Comparison of ENCODE assay signal across 15 cellular contexts in genomic region chr4:47085661-47086060, GRCh38. TPM values are rescaled to one million over a fixed set of nuclear protein-coding genes. Genes with fewer than 3 reads are reported as not detected.
DNase-seq lines count a peak whose midpoint lies in the region; ATAC-seq and TF ChIP-seq lines count a peak whose summit lies in the region.
"Had no signal": no experiment of that assay in that cellular context is flagged by ENCODE, and none has a peak within 500 bp of the region (broad histone marks: within the 10 kb centered on the region; RNA-seq: fewer than 3 reads in every experiment).

No MANE protein-coding gene starts in this region.

- H3K4ac ChIP-seq in IMR-90 (ENCODE audit: low read depth, low read length): no peak overlapping the region; the same call in 1 of the 2 replicates

- TF ChIP-seq POLR2A in IMR-90 (IDR thresholded peaks at IDR 0.05; ENCODE audit: low read depth, low read length): no peak

- H2AK9ac ChIP-seq in IMR-90 (replicated peaks; ENCODE audit: low read depth, low read length, poor library complexity): no peak overlapping the region

- H3K79me2 ChIP-seq in GM23338 (replicated peaks; ENCODE audit: insufficient read depth): no peaks in the 10 kb centered on the region

- DNase-seq in IMR-90 (no peak), NCI-H524 (lab: John Stamatoyannopoulos, UW) (peak; percentile 10 to 66), SJCRH30 (peak; percentile 3 to 44), retina (peak; percentile 11), GM23338 (ENCODE audit: low spot score) (no peak), COLO668 (lab: John Stamatoyannopoulos, UW; ENCODE audit: unreplicated experiment) (no peak), NOMO-1 (lab: John Stamatoyannopoulos, UW; ENCODE audit: unreplicated experiment in 2 of 2) (no peak)
- DNase-seq: Caco-2; CD8-positive, alpha-beta T cell; DMS79 treated with DMSO at 0.1 percent for 48 hours; EL; GM23248; H7 had no signal

- H3K4me1 ChIP-seq in IMR-90 (ENCODE audit: control insufficient read depth, insufficient read depth, low read length): peaks cover 2% of the 10 kb centered on the region
- H3K4me1 ChIP-seq in SJCRH30: peaks cover 10% of the 10 kb centered on the region
- H3K4me1 ChIP-seq in GM23338 (ENCODE audit: insufficient read depth): no peaks in the 10 kb centered on the region
- H3K4me1 ChIP-seq: Caco-2 had no signal

- H3K27ac ChIP-seq in IMR-90 (ENCODE audit: insufficient read depth, low read length): no peak overlapping the region
- H3K27ac ChIP-seq in SJCRH30: no peak overlapping the region
- H3K27ac ChIP-seq in GM23338 (ENCODE audit: low read depth): no peak overlapping the region
- H3K27ac ChIP-seq: GM23248 had no signal

- no peak for ATAC-seq in IMR-90 (ENCODE audit: low read depth)
- no peak for ATAC-seq in GM23338
- ATAC-seq: CD8-positive, alpha-beta T cell had no signal

- H2BK15ac ChIP-seq in IMR-90 (ENCODE audit: low read depth, low read length): peak overlapping the region; percentile 51; the same call in 1 of the 3 replicates

- no peaks in the 10 kb centered on the region for H3K9me2 ChIP-seq in GM23338 (ENCODE audit: insufficient read depth)

- no CpG with 5 or more reads among the region's 2 CpGs for WGBS in IMR-90 (ENCODE audit: extremely low coverage in 2 of 2, insufficient read length in 1 of 2), 2 experiments

- H4K8ac ChIP-seq in IMR-90 (ENCODE audit: low read depth in 2 of 2, low read length in 2 of 2): peak overlapping the region in 1 of 2 experiments; percentile 10; a peak in 1 of 4 replicates

- H3K36me3 ChIP-seq in IMR-90 (ENCODE audit: control insufficient read depth, insufficient read depth, low read length) (no peaks in the 10 kb centered on the region), SJCRH30 (no peaks in the 10 kb centered on the region), GM23338 (ENCODE audit: insufficient read depth) (no peaks in the 10 kb centered on the region)

- H2AK5ac ChIP-seq in IMR-90 (ENCODE audit: low read depth, low read length): peak overlapping the region; percentile 40; the same call in 1 of the 2 replicates

- H3K9me3 Mint-ChIP-seq in GM23338: no peaks in the 10 kb centered on the region
- H3K9me3 Mint-ChIP-seq: CD14-positive monocyte; CD8-positive, alpha-beta T cell had no signal

- in situ Hi-C loops in IMR-90 (cut with MboI; ENCODE audit: low sequenced_read_pairs): no loop called here

- H2AFZ ChIP-seq in IMR-90 (replicated peaks; ENCODE audit: low read length, poor library complexity): peak overlapping the region; percentile 40
- H2AFZ ChIP-seq in GM23338: no peak overlapping the region
- H2AFZ ChIP-seq: GM23248 had no signal

- no TSS peak for BruUV-seq in IMR-90 (replicated peaks; lab: Mats Ljungman, UMichigan)

- 0 out of 2 replicates have a peak overlapping the region, but pooled peaks have one; percentile 2 for H3K23ac ChIP-seq in IMR-90 (ENCODE audit: low read depth, low read length)

- H3K56ac ChIP-seq in IMR-90 (ENCODE audit: extremely low read depth, insufficient read depth, low read length): 0 out of 2 replicates have a peak overlapping the region, but pooled peaks have one; percentile 12

- peaks cover 10% of the 10 kb centered on the region for H3K9me1 ChIP-seq in IMR-90 (ENCODE audit: insufficient read depth, low read length)

- H4K20me1 ChIP-seq in IMR-90 (ENCODE audit: insufficient read depth, low read length) (no peaks in the 10 kb centered on the region), GM23338 (replicated peaks; ENCODE audit: insufficient read depth) (no peaks in the 10 kb centered on the region)

- POLR2A ChIA-PET in IMR-90 (lab: Charles Lee; ENCODE audit: unreplicated experiment): no interaction called here

- intact Hi-C loops in IMR-90 (cut with micrococcal nuclease): no loop called here

- H2BK120ac ChIP-seq in IMR-90 (ENCODE audit: low read depth, low read length): peak overlapping the region; percentile 64

- dilution Hi-C loops in IMR-90 (cut with HindIII; ENCODE audit: low sequenced_read_pairs, unreplicated experiment): no loop called here

- peaks cover 4% of the 10 kb centered on the region; the same call in 1 of the 3 replicates for H3K4me1 Mint-ChIP-seq in GM23338
- H3K4me1 Mint-ChIP-seq: CD14-positive monocyte had no signal

- H3K27me3 ChIP-seq in IMR-90 (ENCODE audit: control insufficient read depth, insufficient read depth, low read length) (no peaks in the 10 kb centered on the region), SJCRH30 (no peaks in the 10 kb centered on the region), GM23338 (ENCODE audit: insufficient read depth) (no peaks in the 10 kb centered on the region)

- TF ChIP-seq RAD21 in IMR-90 (IDR thresholded peaks at IDR 0.05; ENCODE audit: low read length): no peak

- CTCF ChIA-PET in IMR-90 (lab: Yijun Ruan, JAX): no interaction called here

- H3K4me3 Mint-ChIP-seq in GM23338: no peak overlapping the region
- H3K4me3 Mint-ChIP-seq: CD14-positive monocyte; CD8-positive, alpha-beta T cell had no signal

- no peaks in the 10 kb centered on the region for H3F3A ChIP-seq in GM23338 (replicated peaks; ENCODE audit: low read depth)

- peak overlapping the region; percentile 55; the same call in 1 of the 2 replicates for H3K14ac ChIP-seq in IMR-90 (replicated peaks; ENCODE audit: low read depth, low read length)

- H3K4me2 ChIP-seq in IMR-90 (ENCODE audit: low read depth, low read length): no peak overlapping the region
- no peak overlapping the region for H3K4me2 ChIP-seq in GM23338

- no peak overlapping the region for H3K4me3 ChIP-seq in IMR-90 (ENCODE audit: insufficient read depth, low read depth, low read length)
- no peak overlapping the region for H3K4me3 ChIP-seq in SJCRH30
- H3K4me3 ChIP-seq in GM23338: no peak overlapping the region
- H3K4me3 ChIP-seq: GM23248 had no signal

- no peak overlapping the region for H3K18ac ChIP-seq in IMR-90 (ENCODE audit: low read depth, low read length)

- H3K9me3 ChIP-seq in IMR-90 (ENCODE audit: control insufficient read depth, insufficient read depth, low read length) (no peaks in the 10 kb centered on the region), SJCRH30 (replicated peaks) (no peaks in the 10 kb centered on the region)
- H3K9me3 ChIP-seq: Caco-2 had no signal

- H3K27me3 Mint-ChIP-seq in GM23338 (ENCODE audit: insufficient read depth, low read depth, poor library complexity): no peaks in the 10 kb centered on the region

- no peaks in the 10 kb centered on the region for H3K36me3 Mint-ChIP-seq in GM23338 (ENCODE audit: low read depth)
- H3K36me3 Mint-ChIP-seq: CD14-positive monocyte; CD8-positive, alpha-beta T cell had no signal

- TF ChIP-seq CTCF in IMR-90 (conservative IDR thresholded peaks at IDR 0.05; ENCODE audit: low read depth, low read length) (no peak), GM23338 (conservative IDR thresholded peaks at IDR 0.05; ENCODE audit: low read depth in 2 of 2) (no peak)

- peaks cover 3 to 15% of the 10 kb centered on the region in 2 experiments; a peak in 2 of 4 replicates for H3K79me1 ChIP-seq in IMR-90 (ENCODE audit: low read depth in 1 of 2, low read length in 2 of 2)

- no peak overlapping the region for H3K9ac ChIP-seq in IMR-90 (ENCODE audit: low read depth, low read length)
- H3K9ac ChIP-seq: GM23248 had no signal

- no peak overlapping the region for H4K5ac ChIP-seq in IMR-90 (ENCODE audit: low read depth, low read length)

- H3K27ac Mint-ChIP-seq in GM23338: no peak overlapping the region
- H3K27ac Mint-ChIP-seq: CD14-positive monocyte; CD8-positive, alpha-beta T cell had no signal

- H4K91ac ChIP-seq in IMR-90 (ENCODE audit: insufficient read depth, low read depth, low read length): peak overlapping the region; percentile 71; the same call in 1 of the 2 replicates

- no peak overlapping the region for H2BK5ac ChIP-seq in IMR-90 (ENCODE audit: low read depth, low read length, poor library complexity, severe bottlenecking)

- peak overlapping the region; percentile 20; the same call in 1 of the 2 replicates for H2BK20ac ChIP-seq in IMR-90 (ENCODE audit: low read depth, low read length)

TF ChIP-seq in IMR-90, 13 proteins besides CTCF, POLR2A, EP300 and RAD21 (continues in another document):
- TF ChIP-seq USF2 (IDR thresholded peaks at IDR 0.05; ENCODE audit: low read depth, low read length) (no peak), MAZ (IDR thresholded peaks at IDR 0.05; ENCODE audit: borderline replicate concordance, low read depth, low read length) (no peak), RFX5 (IDR thresholded peaks at IDR 0.05; ENCODE audit: low read depth, low read length) (no peak), SMC3 (IDR thresholded peaks at IDR 0.05; ENCODE audit: low read depth, low read length) (no peak), BHLHE40 (IDR thresholded peaks at IDR 0.05; ENCODE audit: low read depth, low read length) (no peak), MAFK (IDR thresholded peaks at IDR 0.05; ENCODE audit: low read depth, low read length) (no peak)

TF ChIP-seq in GM23338, 12 proteins besides CTCF, POLR2A, EP300 and RAD21 (continues in another document):
- TF ChIP-seq CREB1 (CRISPR knock-in tag; IDR thresholded peaks at IDR 0.05; ENCODE audit: low read depth) (no peak), ZNF114 (CRISPR knock-in tag; IDR thresholded peaks at IDR 0.05) (no peak), ETS1 (IDR thresholded peaks at IDR 0.05) (no peak), ZNF331 (CRISPR knock-in tag; IDR thresholded peaks at IDR 0.05; ENCODE audit: low read depth) (no peak), EZH2phosphoT487 (IDR thresholded peaks at IDR 0.05; ENCODE audit: unreplicated experiment) (no peak)

RNA-seq across cellular contexts. Expression of gene GABRB1, which starts 54.3 kb away (rescaled TPM):
- total RNA-seq in IMR-90 (2012; rRNA removed): 16.1 and 16.4 TPM in 2 replicates
- polyA plus RNA-seq in IMR-90 (2012; rRNA removed): 4.5 and 4.7 TPM in 2 replicates
- 2.7 and 4.0 TPM in 2 replicates for polyA plus RNA-seq in IMR-90 (2012; cell fraction: cytosol; rRNA removed)
- polyA plus RNA-seq in IMR-90 (2012; cell fraction: nucleus; rRNA removed; ENCODE audit: low replicate concordance): 4.0 and 4.5 TPM in 2 replicates
- total RNA-seq in SJCRH30 (2014; rRNA removed; shearing (Covaris generic)): not detected in 2 replicates
- total RNA-seq in GM23338 (2014; rRNA removed; shearing (Covaris generic)): 0.97 and 1.0 TPM in 2 replicates
- polyA plus RNA-seq in GM23338 (2016; fragmentation: Nextera tagmentation; extraction: Ambion mirVana): 0.14 and 0.26 TPM in 2 replicates
- total RNA-seq: CD8-positive, alpha-beta T cell; GM23248 had no signal
- polyA plus RNA-seq: BJ, CD14-positive monocyte, GM23248 had no signal

Comparison
In these comparisons a context has a peak if more than half of its experiments do, and no peak if none do; other contexts are left out.
1. DNase-seq: peak in NCI-H524 (2 of 2), SJCRH30 (2 of 2) and retina (single experiment); none in IMR-90 (single experiment), GM23338 (single experiment), COLO668 (single experiment) and NOMO-1 (0 of 2).